In the genomic region with DNA sequence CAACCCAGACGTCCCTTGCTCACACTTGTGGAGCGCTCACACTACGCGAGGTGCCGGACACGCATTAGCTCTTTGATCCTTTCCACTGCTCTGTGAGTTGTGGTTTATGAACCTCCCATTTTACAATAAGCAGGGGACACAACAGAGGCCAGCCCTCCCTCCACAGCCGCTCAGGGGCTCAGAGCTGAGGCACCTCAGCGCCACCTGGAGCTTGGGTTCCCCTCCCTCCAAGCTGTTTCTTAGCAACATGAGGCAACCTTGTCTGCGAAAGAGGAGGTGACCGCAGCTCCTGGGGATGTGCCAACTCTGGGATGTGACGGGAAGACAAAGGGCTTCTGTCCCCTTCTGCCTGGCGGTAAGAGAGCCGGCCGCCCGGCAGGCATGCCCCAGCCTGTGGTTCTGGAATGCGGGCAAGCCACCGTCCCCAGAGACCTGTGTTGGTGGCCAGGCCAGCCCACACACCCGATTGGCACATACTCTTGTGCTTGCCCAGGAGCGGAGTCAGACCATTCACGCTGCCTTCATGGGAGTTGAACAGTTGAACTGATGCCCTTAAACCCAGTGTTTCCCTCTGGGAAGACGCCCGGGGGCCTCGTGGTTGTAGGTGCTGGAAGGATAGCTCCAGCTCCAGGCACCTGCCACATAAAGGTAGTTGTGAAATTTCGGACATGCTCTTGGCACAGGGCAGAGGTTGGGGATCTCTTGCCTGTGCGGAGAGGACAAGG, we compare ENCODE assay signal across 1 cellular context.
TF ChIP-seq lines count a peak whose summit lies in the region.

No MANE protein-coding gene starts in this region.

TF ChIP-seq in HEK293, 187 proteins besides CTCF, POLR2A, EP300 and RAD21 (continued from another document and continues in another):
- TF ChIP-seq KLF16 (tag by site-specific recombination; IDR thresholded peaks at IDR 0.05) (no peak), ZBTB8A (tag by site-specific recombination; IDR thresholded peaks at IDR 0.05) (peak; percentile 76), ZNF354C (tag by site-specific recombination; IDR thresholded peaks at IDR 0.05; ENCODE audit: borderline replicate concordance, low read depth) (no peak), KLF10 (tag by site-specific recombination; IDR thresholded peaks at IDR 0.05) (no peak), ZNF629 (tag by site-specific recombination; IDR thresholded peaks at IDR 0.05) (peak; percentile 57; the same call in 1 of the 2 replicates), HOXA7 (CRISPR knock-in tag; IDR thresholded peaks at IDR 0.05; ENCODE audit: borderline replicate concordance) (no peak), ZNF785 (tag by site-specific recombination; IDR thresholded peaks at IDR 0.05) (no peak), YY1 (tag by site-specific recombination; IDR thresholded peaks at IDR 0.05) (no peak), GLIS2 (tag by site-specific recombination; IDR thresholded peaks at IDR 0.05) (peak; percentile 67), ZNF302 (tag by site-specific recombination; IDR thresholded peaks at IDR 0.05; ENCODE audit: low read depth) (no peak), KLF8 (tag by site-specific recombination; IDR thresholded peaks at IDR 0.05) (no peak), ZBTB7A (tag by site-specific recombination; IDR thresholded peaks at IDR 0.05; ENCODE audit: low read depth) (no peak), ZNF530 (tag by site-specific recombination; IDR thresholded peaks at IDR 0.05; ENCODE audit: low read depth) (no peak), ZNF626 (tag by site-specific recombination; IDR thresholded peaks at IDR 0.05) (no peak), ZNF133 (tag by site-specific recombination; IDR thresholded peaks at IDR 0.05) (no peak), IKZF3 (tag by site-specific recombination; IDR thresholded peaks at IDR 0.05) (peak; percentile 68; the same call in 1 of the 2 replicates), ZBTB1 (tag by site-specific recombination; IDR thresholded peaks at IDR 0.05) (no peak; the same call in 1 of the 2 replicates), ZNF664 (tag by site-specific recombination; IDR thresholded peaks at IDR 0.05) (no peak), KLF9 (tag by site-specific recombination; IDR thresholded peaks at IDR 0.05; ENCODE audit: low read depth) (no peak), PRDM1 (tag by site-specific recombination; IDR thresholded peaks at IDR 0.05) (no peak), ZNF211 (tag by site-specific recombination; IDR thresholded peaks at IDR 0.05; ENCODE audit: low read depth) (no peak), ZBTB20 (tag by site-specific recombination; IDR thresholded peaks at IDR 0.05) (no peak), ZEB2 (tag by site-specific recombination; IDR thresholded peaks at IDR 0.05) (no peak), ZNF610 (tag by site-specific recombination; IDR thresholded peaks at IDR 0.05; ENCODE audit: borderline replicate concordance) (no peak), ZNF221 (tag by site-specific recombination; IDR thresholded peaks at IDR 0.05; ENCODE audit: borderline replicate concordance) (no peak), MZF1 (tag by site-specific recombination; IDR thresholded peaks at IDR 0.05; ENCODE audit: borderline replicate concordance) (peak; percentile 86), ZNF335 (tag by site-specific recombination; conservative IDR thresholded peaks at IDR 0.05) (peak; percentile 39; the same call in 1 of the 2 replicates), ZNF792 (tag by site-specific recombination; IDR thresholded peaks at IDR 0.05) (no peak), ZNF146 (tag by site-specific recombination; IDR thresholded peaks at IDR 0.05) (no peak), ZNF544 (tag by site-specific recombination; IDR thresholded peaks at IDR 0.05) (no peak), ZNF660 (tag by site-specific recombination; IDR thresholded peaks at IDR 0.05) (no peak), GLIS1 (tag by site-specific recombination; IDR thresholded peaks at IDR 0.05) (peak; percentile 87), ZNF843 (tag by site-specific recombination; IDR thresholded peaks at IDR 0.05) (no peak), ZIC2 (tag by site-specific recombination; IDR thresholded peaks at IDR 0.05) (peak; percentile 67), ZNF521 (tag by site-specific recombination; IDR thresholded peaks at IDR 0.05) (no peak), ZNF2 (tag by site-specific recombination; IDR thresholded peaks at IDR 0.05) (no peak), ZNF121 (tag by site-specific recombination; IDR thresholded peaks at IDR 0.05) (no peak), ZNF16 (tag by site-specific recombination; IDR thresholded peaks at IDR 0.05; ENCODE audit: low read depth) (no peak), BCL11B (tag by site-specific recombination; IDR thresholded peaks at IDR 0.05; ENCODE audit: low read depth) (no peak), ZNF76 (tag by site-specific recombination; IDR thresholded peaks at IDR 0.05; ENCODE audit: borderline replicate concordance, low read depth) (peak; percentile 18; the same call in 1 of the 2 replicates), BCL11A (tag by site-specific recombination; IDR thresholded peaks at IDR 0.05; ENCODE audit: low read depth) (no peak), TRIM28 (IDR thresholded peaks at IDR 0.05; ENCODE audit: borderline replicate concordance, low read length) (no peak), ZNF10 (tag by site-specific recombination; IDR thresholded peaks at IDR 0.05) (no peak), ZNF548 (tag by site-specific recombination; IDR thresholded peaks at IDR 0.05) (no peak), ZNF140 (tag by site-specific recombination; IDR thresholded peaks at IDR 0.05) (no peak), FEZF1 (tag by site-specific recombination; IDR thresholded peaks at IDR 0.05) (no peak), ZNF514 (tag by site-specific recombination; IDR thresholded peaks at IDR 0.05) (no peak), MYNN (tag by site-specific recombination; IDR thresholded peaks at IDR 0.05; ENCODE audit: borderline replicate concordance) (no peak), ZNF266 (tag by site-specific recombination; IDR thresholded peaks at IDR 0.05; ENCODE audit: low read depth) (no peak), YY2 (tag by site-specific recombination; IDR thresholded peaks at IDR 0.05) (no peak), SCRT2 (tag by site-specific recombination; IDR thresholded peaks at IDR 0.05) (no peak), ZNF596 (tag by site-specific recombination; IDR thresholded peaks at IDR 0.05) (no peak), RBAK (tag by site-specific recombination; IDR thresholded peaks at IDR 0.05) (no peak)
- TF ChIP-seq, protein P1, sequence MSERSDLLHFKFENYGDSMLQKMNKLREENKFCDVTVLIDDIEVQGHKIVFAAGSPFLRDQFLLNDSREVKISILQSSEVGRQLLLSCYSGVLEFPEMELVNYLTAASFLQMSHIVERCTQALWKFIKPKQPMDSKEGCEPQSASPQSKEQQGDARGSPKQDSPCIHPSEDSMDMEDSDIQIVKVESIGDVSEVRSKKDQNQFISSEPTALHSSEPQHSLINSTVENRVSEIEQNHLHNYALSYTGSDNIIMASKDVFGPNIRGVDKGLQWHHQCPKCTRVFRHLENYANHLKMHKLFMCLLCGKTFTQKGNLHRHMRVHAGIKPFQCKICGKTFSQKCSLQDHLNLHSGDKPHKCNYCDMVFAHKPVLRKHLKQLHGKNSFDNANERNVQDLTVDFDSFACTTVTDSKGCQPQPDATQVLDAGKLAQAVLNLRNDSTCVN (tag by site-specific recombination; optimal IDR thresholded peaks at IDR 0.05) = no peak
- TF ChIP-seq, protein P2, sequence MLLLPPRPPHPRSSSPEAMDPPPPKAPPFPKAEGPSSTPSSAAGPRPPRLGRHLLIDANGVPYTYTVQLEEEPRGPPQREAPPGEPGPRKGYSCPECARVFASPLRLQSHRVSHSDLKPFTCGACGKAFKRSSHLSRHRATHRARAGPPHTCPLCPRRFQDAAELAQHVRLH (tag by site-specific recombination; IDR thresholded peaks at IDR 0.05) = no peak
- TF ChIP-seq, protein P3, sequence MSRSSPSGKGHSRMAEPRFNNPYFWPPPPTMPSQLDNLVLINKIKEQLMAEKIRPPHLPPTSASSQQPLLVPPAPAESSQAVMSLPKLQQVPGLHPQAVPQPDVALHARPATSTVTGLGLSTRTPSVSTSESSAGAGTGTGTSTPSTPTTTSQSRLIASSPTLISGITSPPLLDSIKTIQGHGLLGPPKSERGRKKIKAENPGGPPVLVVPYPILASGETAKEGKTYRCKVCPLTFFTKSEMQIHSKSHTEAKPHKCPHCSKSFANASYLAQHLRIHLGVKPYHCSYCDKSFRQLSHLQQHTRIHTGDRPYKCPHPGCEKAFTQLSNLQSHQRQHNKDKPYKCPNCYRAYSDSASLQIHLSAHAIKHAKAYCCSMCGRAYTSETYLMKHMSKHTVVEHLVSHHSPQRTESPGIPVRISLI (tag by site-specific recombination; IDR thresholded peaks at IDR 0.05) = no peak
- TF ChIP-seq, protein P4, sequence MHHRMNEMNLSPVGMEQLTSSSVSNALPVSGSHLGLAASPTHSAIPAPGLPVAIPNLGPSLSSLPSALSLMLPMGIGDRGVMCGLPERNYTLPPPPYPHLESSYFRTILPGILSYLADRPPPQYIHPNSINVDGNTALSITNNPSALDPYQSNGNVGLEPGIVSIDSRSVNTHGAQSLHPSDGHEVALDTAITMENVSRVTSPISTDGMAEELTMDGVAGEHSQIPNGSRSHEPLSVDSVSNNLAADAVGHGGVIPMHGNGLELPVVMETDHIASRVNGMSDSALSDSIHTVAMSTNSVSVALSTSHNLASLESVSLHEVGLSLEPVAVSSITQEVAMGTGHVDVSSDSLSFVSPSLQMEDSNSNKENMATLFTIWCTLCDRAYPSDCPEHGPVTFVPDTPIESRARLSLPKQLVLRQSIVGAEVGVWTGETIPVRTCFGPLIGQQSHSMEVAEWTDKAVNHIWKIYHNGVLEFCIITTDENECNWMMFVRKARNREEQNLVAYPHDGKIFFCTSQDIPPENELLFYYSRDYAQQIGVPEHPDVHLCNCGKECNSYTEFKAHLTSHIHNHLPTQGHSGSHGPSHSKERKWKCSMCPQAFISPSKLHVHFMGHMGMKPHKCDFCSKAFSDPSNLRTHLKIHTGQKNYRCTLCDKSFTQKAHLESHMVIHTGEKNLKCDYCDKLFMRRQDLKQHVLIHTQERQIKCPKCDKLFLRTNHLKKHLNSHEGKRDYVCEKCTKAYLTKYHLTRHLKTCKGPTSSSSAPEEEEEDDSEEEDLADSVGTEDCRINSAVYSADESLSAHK (tag by site-specific recombination; IDR thresholded peaks at IDR 0.05) = no peak
- TF ChIP-seq, protein P5, sequence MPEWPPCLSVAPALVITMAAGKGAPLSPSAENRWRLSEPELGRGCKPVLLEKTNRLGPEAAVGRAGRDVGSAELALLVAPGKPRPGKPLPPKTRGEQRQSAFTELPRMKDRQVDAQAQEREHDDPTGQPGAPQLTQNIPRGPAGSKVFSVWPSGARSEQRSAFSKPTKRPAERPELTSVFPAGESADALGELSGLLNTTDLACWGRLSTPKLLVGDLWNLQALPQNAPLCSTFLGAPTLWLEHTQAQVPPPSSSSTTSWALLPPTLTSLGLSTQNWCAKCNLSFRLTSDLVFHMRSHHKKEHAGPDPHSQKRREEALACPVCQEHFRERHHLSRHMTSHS (tag by site-specific recombination; IDR thresholded peaks at IDR 0.05) = no peak
- TF ChIP-seq, protein P6, sequence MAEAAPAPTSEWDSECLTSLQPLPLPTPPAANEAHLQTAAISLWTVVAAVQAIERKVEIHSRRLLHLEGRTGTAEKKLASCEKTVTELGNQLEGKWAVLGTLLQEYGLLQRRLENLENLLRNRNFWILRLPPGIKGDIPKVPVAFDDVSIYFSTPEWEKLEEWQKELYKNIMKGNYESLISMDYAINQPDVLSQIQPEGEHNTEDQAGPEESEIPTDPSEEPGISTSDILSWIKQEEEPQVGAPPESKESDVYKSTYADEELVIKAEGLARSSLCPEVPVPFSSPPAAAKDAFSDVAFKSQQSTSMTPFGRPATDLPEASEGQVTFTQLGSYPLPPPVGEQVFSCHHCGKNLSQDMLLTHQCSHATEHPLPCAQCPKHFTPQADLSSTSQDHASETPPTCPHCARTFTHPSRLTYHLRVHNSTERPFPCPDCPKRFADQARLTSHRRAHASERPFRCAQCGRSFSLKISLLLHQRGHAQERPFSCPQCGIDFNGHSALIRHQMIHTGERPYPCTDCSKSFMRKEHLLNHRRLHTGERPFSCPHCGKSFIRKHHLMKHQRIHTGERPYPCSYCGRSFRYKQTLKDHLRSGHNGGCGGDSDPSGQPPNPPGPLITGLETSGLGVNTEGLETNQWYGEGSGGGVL (tag by site-specific recombination; IDR thresholded peaks at IDR 0.05) = no peak
- TF ChIP-seq, protein P7, sequence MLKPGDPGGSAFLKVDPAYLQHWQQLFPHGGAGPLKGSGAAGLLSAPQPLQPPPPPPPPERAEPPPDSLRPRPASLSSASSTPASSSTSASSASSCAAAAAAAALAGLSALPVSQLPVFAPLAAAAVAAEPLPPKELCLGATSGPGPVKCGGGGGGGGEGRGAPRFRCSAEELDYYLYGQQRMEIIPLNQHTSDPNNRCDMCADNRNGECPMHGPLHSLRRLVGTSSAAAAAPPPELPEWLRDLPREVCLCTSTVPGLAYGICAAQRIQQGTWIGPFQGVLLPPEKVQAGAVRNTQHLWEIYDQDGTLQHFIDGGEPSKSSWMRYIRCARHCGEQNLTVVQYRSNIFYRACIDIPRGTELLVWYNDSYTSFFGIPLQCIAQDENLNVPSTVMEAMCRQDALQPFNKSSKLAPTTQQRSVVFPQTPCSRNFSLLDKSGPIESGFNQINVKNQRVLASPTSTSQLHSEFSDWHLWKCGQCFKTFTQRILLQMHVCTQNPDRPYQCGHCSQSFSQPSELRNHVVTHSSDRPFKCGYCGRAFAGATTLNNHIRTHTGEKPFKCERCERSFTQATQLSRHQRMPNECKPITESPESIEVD (tag by site-specific recombination; IDR thresholded peaks at IDR 0.05) = no peak
- TF ChIP-seq, protein P8, sequence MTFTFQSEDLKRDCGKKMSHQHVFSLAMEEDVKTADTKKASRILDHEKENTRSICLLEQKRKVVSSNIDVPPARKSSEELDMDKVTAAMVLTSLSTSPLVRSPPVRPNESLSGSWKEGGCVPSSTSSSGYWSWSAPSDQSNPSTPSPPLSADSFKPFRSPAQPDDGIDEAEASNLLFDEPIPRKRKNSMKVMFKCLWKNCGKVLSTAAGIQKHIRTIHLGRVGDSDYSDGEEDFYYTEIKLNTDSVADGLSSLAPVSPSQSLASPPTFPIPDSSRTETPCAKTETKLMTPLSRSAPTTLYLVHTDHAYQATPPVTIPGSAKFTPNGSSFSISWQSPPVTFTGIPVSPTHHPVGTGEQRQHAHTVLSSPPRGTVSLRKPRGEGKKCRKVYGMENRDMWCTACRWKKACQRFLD (tag by site-specific recombination; IDR thresholded peaks at IDR 0.05) = no peak
- TF ChIP-seq, protein P9, sequence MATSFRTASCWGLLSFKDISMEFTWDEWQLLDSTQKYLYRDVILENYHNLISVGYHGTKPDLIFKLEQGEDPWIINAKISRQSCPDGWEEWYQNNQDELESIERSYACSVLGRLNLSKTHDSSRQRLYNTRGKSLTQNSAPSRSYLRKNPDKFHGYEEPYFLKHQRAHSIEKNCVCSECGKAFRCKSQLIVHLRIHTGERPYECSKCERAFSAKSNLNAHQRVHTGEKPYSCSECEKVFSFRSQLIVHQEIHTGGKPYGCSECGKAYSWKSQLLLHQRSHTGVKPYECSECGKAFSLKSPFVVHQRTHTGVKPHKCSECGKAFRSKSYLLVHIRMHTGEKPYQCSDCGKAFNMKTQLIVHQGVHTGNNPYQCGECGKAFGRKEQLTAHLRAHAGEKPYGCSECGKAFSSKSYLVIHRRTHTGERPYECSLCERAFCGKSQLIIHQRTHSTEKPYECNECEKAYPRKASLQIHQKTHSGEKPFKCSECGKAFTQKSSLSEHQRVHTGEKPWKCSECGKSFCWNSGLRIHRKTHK (tag by site-specific recombination; IDR thresholded peaks at IDR 0.05) = no peak
